1 cellular context compared by ENCODE assay signal in the genomic region with DNA sequence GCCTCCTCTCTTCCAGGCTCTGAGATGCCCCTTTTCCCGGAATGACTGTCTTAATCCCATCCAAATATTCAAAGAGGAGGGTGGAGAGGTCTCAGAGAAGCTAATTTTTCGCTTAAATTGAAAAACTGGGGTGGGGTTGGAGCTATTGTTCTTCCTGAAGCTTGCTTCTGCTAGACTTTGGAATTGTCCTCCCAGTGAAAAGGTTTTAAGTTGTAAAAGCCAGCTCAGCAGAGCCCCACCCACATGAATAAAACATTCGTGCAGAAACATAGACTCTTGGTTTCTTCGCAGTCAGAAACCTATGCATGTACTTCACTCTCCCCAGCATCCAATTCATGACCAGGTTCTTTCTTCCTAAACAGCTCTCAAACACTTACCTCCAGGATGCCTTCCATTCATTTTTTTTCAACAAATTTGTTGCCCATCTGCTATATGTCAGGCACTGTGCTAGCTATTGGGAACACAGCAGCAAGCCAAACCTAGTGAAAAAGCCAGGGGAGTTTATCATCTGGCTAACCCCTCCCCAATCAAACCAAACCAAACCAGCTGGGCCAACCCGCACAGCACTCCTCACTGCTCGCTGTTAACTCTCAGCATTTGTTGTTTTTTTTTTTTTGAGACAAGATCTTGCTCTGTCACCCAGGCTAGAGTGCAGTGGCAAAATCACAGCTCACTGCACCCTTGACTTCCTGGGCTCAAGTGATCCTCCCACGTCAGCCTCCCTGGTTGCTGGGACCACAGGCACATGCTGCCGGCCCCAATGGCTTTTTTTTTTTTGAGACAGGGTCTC.
TF ChIP-seq lines count a peak whose summit lies in the region.

No MANE protein-coding gene starts in this region.

TF ChIP-seq in A549, 52 proteins besides CTCF, POLR2A, EP300 and RAD21 (continued from another document):
- TF ChIP-seq, protein P1, sequence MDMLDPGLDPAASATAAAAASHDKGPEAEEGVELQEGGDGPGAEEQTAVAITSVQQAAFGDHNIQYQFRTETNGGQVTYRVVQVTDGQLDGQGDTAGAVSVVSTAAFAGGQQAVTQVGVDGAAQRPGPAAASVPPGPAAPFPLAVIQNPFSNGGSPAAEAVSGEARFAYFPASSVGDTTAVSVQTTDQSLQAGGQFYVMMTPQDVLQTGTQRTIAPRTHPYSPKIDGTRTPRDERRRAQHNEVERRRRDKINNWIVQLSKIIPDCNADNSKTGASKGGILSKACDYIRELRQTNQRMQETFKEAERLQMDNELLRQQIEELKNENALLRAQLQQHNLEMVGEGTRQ (IDR thresholded peaks at IDR 0.05) = no peak
- TF ChIP-seq PHF8 (IDR thresholded peaks at IDR 0.05; ENCODE audit: borderline replicate concordance, low read depth) (no peak), FOSB (CRISPR knock-in tag; IDR thresholded peaks at IDR 0.05) (no peak), CBX8 (IDR thresholded peaks at IDR 0.05) (no peak), EHF (CRISPR knock-in tag; IDR thresholded peaks at IDR 0.05) (no peak)
